ENCODE assay signal across 8 cellular contexts in the genomic region with DNA sequence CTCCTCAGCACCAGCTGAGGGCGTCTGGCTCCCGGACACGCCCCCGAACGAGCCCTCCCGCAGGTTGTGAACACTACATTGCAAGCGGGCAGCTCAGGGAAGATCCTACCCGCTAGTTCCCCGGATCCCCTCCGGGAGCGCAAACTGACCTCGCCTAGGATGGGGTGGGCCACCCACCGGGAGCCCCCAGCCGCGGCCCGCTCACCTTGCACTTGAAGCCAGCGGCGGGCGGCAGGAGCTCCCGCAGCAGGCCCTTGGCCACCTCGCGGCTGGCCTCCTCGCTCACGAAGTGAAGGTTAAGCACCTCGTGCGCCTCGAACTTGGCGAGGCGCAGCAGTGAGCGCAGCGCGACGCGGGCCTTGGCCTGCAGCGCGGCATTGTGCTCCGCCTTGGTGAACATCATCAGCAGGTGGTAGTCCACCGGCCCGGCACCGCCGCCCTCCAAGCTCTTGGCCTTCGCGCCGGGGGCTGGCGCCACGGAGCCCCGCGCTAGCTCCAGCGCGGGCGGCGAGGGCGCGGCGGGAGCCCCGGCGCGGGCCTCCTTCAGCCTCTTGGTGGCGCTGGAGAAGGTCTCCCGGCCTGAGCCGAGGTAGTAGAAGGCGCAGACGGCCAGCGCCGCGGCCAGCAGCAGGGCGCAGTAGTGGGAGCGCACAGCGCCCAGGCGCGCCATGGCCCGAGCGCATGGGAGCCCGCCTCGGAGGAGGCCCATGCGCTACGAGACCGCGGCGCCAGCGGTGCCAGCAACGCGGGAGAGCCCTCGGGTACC. TPM values are rescaled to one million over a fixed set of nuclear protein-coding genes. Genes with fewer than 3 reads are reported as not detected.
DNase-seq lines count a peak whose midpoint lies in the region; ATAC-seq, FAIRE-seq and TF ChIP-seq lines count a peak whose summit lies in the region.

No MANE protein-coding gene starts in this region.

- H3K9me3 Mint-ChIP-seq in activated CD4-positive, alpha-beta memory T cell treated with anti-CD3 and anti-CD28 coated beads for 36 hours, result no peaks in the 10 kb centered on the region
- no peaks in the 10 kb centered on the region for H3K9me3 Mint-ChIP-seq in naive thymus-derived CD8-positive, alpha-beta T cell

- peaks cover 21% of the 10 kb centered on the region for H3K4me1 Mint-ChIP-seq in activated CD4-positive, alpha-beta memory T cell treated with anti-CD3 and anti-CD28 coated beads for 36 hours (ENCODE audit: low read depth)
- H3K4me1 Mint-ChIP-seq in naive thymus-derived CD8-positive, alpha-beta T cell, result peaks cover 16 to 34% (median 27%) of the 10 kb centered on the region in 4 donors

- peak overlapping the region; percentile 82 to 95 (median 86) for H3K27ac ChIP-seq in esophagus squamous epithelium
- H3K27ac ChIP-seq in thoracic aorta, result peak overlapping the region; percentile 67 to 82

- H3K4me1 ChIP-seq in esophagus squamous epithelium (peaks cover 19 to 32% (median 25%) of the 10 kb centered on the region in 3 donors), thoracic aorta (ENCODE audit: control insufficient read depth in 1 of 2, low read depth in 2 of 2) (peaks cover 5 to 15% of the 10 kb centered on the region in 2 donors)

- CTCF ChIA-PET in activated CD4-positive, alpha-beta memory T cell treated with anti-CD3 and anti-CD28 coated beads for 36 hours (lab: Charles Lee), result interaction anchor here (0.5 to 8.9 kb wide), 71 partner anchors 9 to 785 kb away, joined by 3 to 277 read pairs (median 5); a partner anchor contains a TSS

- TF ChIP-seq POLR2A in esophagus squamous epithelium (IDR thresholded peaks at IDR 0.05), result peak in 3 of 4 donors; percentile 6 to 36 (median 27)

- 0% methylated on average over 15 of the region's 84 CpGs; no CpG with 5 or more reads in 1 of the 2 donors for WGBS in esophagus squamous epithelium, 2 donors

- H3K27me3 Mint-ChIP-seq in activated CD4-positive, alpha-beta memory T cell treated with anti-CD3 and anti-CD28 coated beads for 36 hours, result no peaks in the 10 kb centered on the region
- H3K27me3 Mint-ChIP-seq in naive thymus-derived CD8-positive, alpha-beta T cell, result no peaks in the 10 kb centered on the region

- TF ChIP-seq CTCF in esophagus squamous epithelium (IDR thresholded peaks at IDR 0.05) (peak; percentile 40 to 80 (median 58)), thoracic aorta (IDR thresholded peaks at IDR 0.05) (peak; percentile 35)

- no peaks in the 10 kb centered on the region for H3K9me3 ChIP-seq in esophagus squamous epithelium
- no peaks in the 10 kb centered on the region for H3K9me3 ChIP-seq in thoracic aorta

- peaks cover 0 to 15% (median 0%) of the 10 kb centered on the region in 3 donors for H3K36me3 ChIP-seq in esophagus squamous epithelium
- H3K36me3 ChIP-seq in thoracic aorta, result no peaks in the 10 kb centered on the region

- peak overlapping the region; percentile 81 for H3K4me3 Mint-ChIP-seq in activated CD4-positive, alpha-beta memory T cell treated with anti-CD3 and anti-CD28 coated beads for 36 hours
- H3K4me3 Mint-ChIP-seq in naive thymus-derived CD8-positive, alpha-beta T cell, result peak overlapping the region; percentile 79 to 92 (median 88)

- DNase-seq in COLO668 (lab: John Stamatoyannopoulos, UW; ENCODE audit: unreplicated experiment) (peak; percentile 83), GM19239 (ENCODE audit: insufficient read length, low spot score) (peak; percentile 67), NCI-H446 (lab: John Stamatoyannopoulos, UW) (peak; percentile 17 to 56), esophagus squamous epithelium (lab: John Stamatoyannopoulos, UW) (no peak), thoracic aorta (ENCODE audit: low spot score) (no peak)
- peak; percentile 79 for DNase-seq in activated CD4-positive, alpha-beta memory T cell treated with anti-CD3 and anti-CD28 coated beads for 36 hours
- DNase-seq in naive thymus-derived CD8-positive, alpha-beta T cell, result peak in 4 of 10 donors; percentile 28 to 62 (median 32)

- no peaks in the 10 kb centered on the region for H3K27me3 ChIP-seq in esophagus squamous epithelium
- H3K27me3 ChIP-seq in thoracic aorta (replicated peaks; ENCODE audit: insufficient read depth), result no peaks in the 10 kb centered on the region

- POLR2A ChIA-PET in activated CD4-positive, alpha-beta memory T cell treated with anti-CD3 and anti-CD28 coated beads for 36 hours (lab: Charles Lee), result interaction anchor here (0.6 to 3.1 kb wide), 15 partner anchors 12 to 588 kb away, joined by 3 to 22 read pairs (median 4); a partner anchor contains a TSS
- POLR2A ChIA-PET in naive thymus-derived CD8-positive, alpha-beta T cell (lab: Charles Lee), result interaction anchor here (0.5 to 3.6 kb wide), 18 partner anchors 9 to 783 kb away, joined by 3 to 30 read pairs (median 8); a partner anchor contains a TSS

- intact Hi-C loops in activated CD4-positive, alpha-beta memory T cell treated with anti-CD3 and anti-CD28 coated beads for 36 hours (cut with micrococcal nuclease), result loop anchor here (1.0 to 5.0 kb wide), 8 partner anchors 10 to 581 kb away; a partner anchor contains a TSS
- intact Hi-C loops in esophagus squamous epithelium (cut with DNase I), result loop anchor here (2.0 kb wide), 1 partner anchor 248 kb away; no protein-coding TSS in a partner anchor

- FAIRE-seq in GM19239 (lab: Jason Lieb, UNC), result peak; percentile 45

- no peaks in the 10 kb centered on the region for H3K36me3 Mint-ChIP-seq in activated CD4-positive, alpha-beta memory T cell treated with anti-CD3 and anti-CD28 coated beads for 36 hours
- H3K36me3 Mint-ChIP-seq in naive thymus-derived CD8-positive, alpha-beta T cell, result peaks cover 0 to 11% (median 3%) of the 10 kb centered on the region in 3 donors

- peak; percentile 65 for ATAC-seq in HG03354 (IDR thresholded peaks at IDR 0.05; ENCODE audit: poor library complexity, severe bottlenecking, unreplicated experiment)
- peak; percentile 66 to 67 for ATAC-seq in naive thymus-derived CD8-positive, alpha-beta T cell
- peak; percentile 67 for ATAC-seq in thoracic aorta (ENCODE audit: insufficient number of reproducible peaks, low FRiP score, low read depth)

- H3K4me3 ChIP-seq in esophagus squamous epithelium (peak overlapping the region; percentile 56 to 90 (median 76)), thoracic aorta (peak overlapping the region; percentile 94)

- H3K27ac Mint-ChIP-seq in activated CD4-positive, alpha-beta memory T cell treated with anti-CD3 and anti-CD28 coated beads for 36 hours, result peak overlapping the region; percentile 45
- H3K27ac Mint-ChIP-seq in naive thymus-derived CD8-positive, alpha-beta T cell, result peak overlapping the region in 9 of 10 donors; percentile 61 to 85 (median 77)

RNA-seq across cellular contexts. Expression of a gene that starts 0.4 kb away (rescaled TPM):
- total RNA-seq in activated CD4-positive, alpha-beta memory T cell treated with anti-CD3 and anti-CD28 coated beads for 36 hours, result 1 to 10 TPM; 3.3 to 4.4 TPM
- 10 to 100 TPM; 14.1 to 23.7 (median 15.4) TPM for total RNA-seq in esophagus squamous epithelium
- 1 to 10 TPM; 5.4 to 5.6 TPM for total RNA-seq in naive thymus-derived CD8-positive, alpha-beta T cell
- 1 to 10 TPM; 6.3 to 8.3 (median 7.2) TPM for polyA plus RNA-seq in naive thymus-derived CD8-positive, alpha-beta T cell
- total RNA-seq in thoracic aorta, result 10 to 100 TPM; 17.7 to 21.2 TPM

Comparison
In these comparisons a context has a peak if more than half of its experiments do, and no peak if none do; other contexts are left out.
1. DNase-seq: peak in COLO668 (single experiment), GM19239 (single experiment), NCI-H446 (2 of 2) and activated CD4-positive, alpha-beta memory T cell treated with anti-CD3 and anti-CD28 coated beads for 36 hours (single experiment); none in esophagus squamous epithelium (single experiment) and thoracic aorta (single experiment).
2. Peak in every context shown above with its lines, with median percentiles within 50 percentile points of each other: ATAC-seq.